ENCODE assay signal across 8 cellular contexts in genomic region chr5:65480306-65480865, GRCh38. TPM values are rescaled to one million over a fixed set of nuclear protein-coding genes. Genes with fewer than 3 reads are reported as not detected.
DNase-seq lines count a peak whose midpoint lies in the region; ATAC-seq and TF ChIP-seq lines count a peak whose summit lies in the region.

No MANE protein-coding gene starts in this region.

- intact Hi-C loops in colonic mucosa (cut with DNase I) = loop anchor here (2.0 to 5.0 kb wide), 3 partner anchors 380 to 668 kb away; no protein-coding TSS in a partner anchor
- intact Hi-C loops in left colon (cut with DNase I, micrococcal nuclease) = loop anchor here in 1 of 2 donors (5.0 to 10.0 kb wide), 3 partner anchors 378 to 666 kb away; no protein-coding TSS in a partner anchor

- ATAC-seq in left colon (peak; percentile 57), HG03045 (IDR thresholded peaks at IDR 0.05; ENCODE audit: unreplicated experiment) (no peak)

- H3K27me3 ChIP-seq in colonic mucosa = no peaks in the 10 kb centered on the region

- H3K4me3 ChIP-seq in colonic mucosa = peak overlapping the region; percentile 26

- DNase-seq in activated gamma-delta T cell treated with Interleukin-2 at 50 U/mL for 16 hours (peak; percentile 26), activated gamma-delta T cell (lab: John Stamatoyannopoulos, UW) (no peak), HUDEP-2 (lab: John Stamatoyannopoulos, UW; ENCODE audit: unreplicated experiment in 76 of 76) (peak in 57 of 76 experiments; percentile 4 to 61 (median 34)), SKM-1 treated with dmso at 0.1 percent for 144 hours (lab: John Stamatoyannopoulos, UW; ENCODE audit: unreplicated experiment) (peak; percentile 37), colonic mucosa (peak; percentile 81), left colon (peak; percentile 71 to 81)
- peak; percentile 10 to 13 for DNase-seq in stimulated activated CD4-positive, alpha-beta T cell treated with anti-CD3 and anti-CD28 coated beads, Interleukin-4, amount 100 ng/mL, for 48 hours (ENCODE audit: low read depth in 2 of 2)

- TF ChIP-seq CTCF in colonic mucosa (IDR thresholded peaks at IDR 0.05) = no peak

- H3K9me3 ChIP-seq in colonic mucosa = no peaks in the 10 kb centered on the region

- no peaks in the 10 kb centered on the region for H3K36me3 ChIP-seq in colonic mucosa

- peaks cover 3% of the 10 kb centered on the region for H3K4me1 ChIP-seq in colonic mucosa

- peak overlapping the region; percentile 38 for H3K27ac ChIP-seq in colonic mucosa

- H3K9ac ChIP-seq in colonic mucosa (ENCODE audit: low read depth in 2 of 2, low read length in 2 of 2) = peak overlapping the region; percentile 7 to 39

RNA-seq across cellular contexts. Expression of gene ADAMTS6, which starts 1.3 kb away (rescaled TPM):
- total RNA-seq in colonic mucosa (under 1 TPM; 0.12 to 0.77 TPM), left colon (1 to 10 TPM in 1 of 2 donors, under 1 TPM in 1; 0.46 to 1.3 TPM)
